8 cellular contexts compared by ENCODE assay signal in the genomic region with DNA sequence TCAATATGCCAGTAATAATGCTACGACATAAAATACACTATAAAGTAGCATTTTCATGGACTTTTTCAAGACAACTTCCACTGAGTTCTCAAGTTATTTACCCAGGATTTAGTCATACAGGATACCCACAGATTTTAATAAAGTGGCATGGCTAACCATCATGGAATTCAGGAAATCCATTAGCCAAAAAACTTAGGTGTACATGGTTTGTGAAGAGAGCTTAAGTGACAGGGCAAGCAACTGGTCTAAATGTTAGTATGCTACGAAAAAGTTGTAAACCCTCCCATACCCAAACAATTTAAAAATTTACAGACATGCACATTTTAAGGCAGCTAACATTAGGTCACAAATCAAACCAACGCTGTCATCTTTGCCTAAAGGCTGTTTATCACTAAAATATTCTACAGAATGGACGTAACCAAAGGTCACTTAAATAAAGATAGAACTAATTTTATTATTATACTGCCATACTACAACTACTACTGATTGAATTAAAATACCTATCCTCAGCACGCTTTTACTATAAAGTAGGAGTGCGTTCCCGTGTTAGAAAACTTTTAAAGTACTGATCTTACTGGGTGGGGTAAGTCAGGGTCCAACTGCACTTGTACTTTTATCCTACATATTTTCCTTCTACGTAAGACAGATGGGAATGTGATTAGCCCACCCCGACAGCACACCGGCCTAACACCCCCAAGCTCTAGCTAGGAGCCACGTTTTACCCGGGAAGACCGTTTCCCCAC. TPM values are rescaled to one million over a fixed set of nuclear protein-coding genes. Genes with fewer than 3 reads are reported as not detected.
DNase-seq lines count a peak whose midpoint lies in the region; ATAC-seq and TF ChIP-seq lines count a peak whose summit lies in the region.

No MANE protein-coding gene starts in this region.

- ATAC-seq in activated naive CD8-positive, alpha-beta T cell treated with anti-CD3 and anti-CD28 coated beads, Interleukin-2, amount 10 ng/mL, durations not matched to agents 7 days and 5 days (ENCODE audit: low read depth): no peak
- ATAC-seq in left colon: peak; percentile 0

- peak overlapping the region; percentile 88 to 98 (median 96) for H3K27ac ChIP-seq in transverse colon

- H3K4me3 ChIP-seq in transverse colon: peak overlapping the region; percentile 82 to 97 (median 93)

- no peaks in the 10 kb centered on the region for H3K36me3 ChIP-seq in transverse colon

- peak overlapping the region; percentile 89 for H3K4me3 Mint-ChIP-seq in activated naive CD4-positive, alpha-beta T cell treated with anti-CD3 and anti-CD28 coated beads, Interleukin-2, amount 10 ng/mL, durations not matched to agents 7 days and 5 days
- peak overlapping the region; percentile 91 for H3K4me3 Mint-ChIP-seq in activated naive CD8-positive, alpha-beta T cell treated with anti-CD3 and anti-CD28 coated beads, Interleukin-2, amount 10 ng/mL, durations not matched to agents 7 days and 5 days

- no peak for TF ChIP-seq EP300 in transverse colon (IDR thresholded peaks at IDR 0.05; ENCODE audit: low read depth)

- no peak for TF ChIP-seq POLR2A in transverse colon (IDR thresholded peaks at IDR 0.05)

- H3K27ac Mint-ChIP-seq in activated naive CD4-positive, alpha-beta T cell treated with anti-CD3 and anti-CD28 coated beads, Interleukin-2, amount 10 ng/mL, durations not matched to agents 7 days and 5 days: no peak overlapping the region
- H3K27ac Mint-ChIP-seq in activated naive CD8-positive, alpha-beta T cell treated with anti-CD3 and anti-CD28 coated beads, Interleukin-2, amount 10 ng/mL, durations not matched to agents 7 days and 5 days: peak overlapping the region; percentile 77

- POLR2A ChIA-PET in activated naive CD8-positive, alpha-beta T cell treated with anti-CD3 and anti-CD28 coated beads, Interleukin-2, amount 10 ng/mL, durations not matched to agents 7 days and 5 days (lab: Charles Lee): interaction anchor here (1.0 to 1.6 kb wide), 6 partner anchors 11 to 275 kb away, joined by 3 to 7 read pairs (median 4); no protein-coding TSS in a partner anchor

- no peak for DNase-seq in activated naive CD4-positive, alpha-beta T cell treated with anti-CD3 and anti-CD28 coated beads, Interleukin-2, amount 10 ng/mL, durations not matched to agents 7 days and 5 days
- DNase-seq in activated naive CD4-positive, alpha-beta T cell treated with anti-CD3 and anti-CD28 coated beads, Interleukin-2, amount 50 U/mL, for 16 hours: no peak
- DNase-seq in activated naive CD8-positive, alpha-beta T cell treated with anti-CD3 and anti-CD28 coated beads, Interleukin-2, amount 10 ng/mL, durations not matched to agents 7 days and 5 days: no peak
- DNase-seq in left colon (no peak), transverse colon (no peak), superior temporal gyrus (ENCODE audit: extremely low spot score) (no peak), DMS 273 (lab: John Stamatoyannopoulos, UW; ENCODE audit: unreplicated experiment) (no peak), NCI-H2107 treated with DMSO at 0.1 percent for 48 hours (lab: John Stamatoyannopoulos, UW; ENCODE audit: unreplicated experiment) (no peak)

- in situ Hi-C loops in transverse colon (cut with MboI; ENCODE audit: low pct_ligation_motif_present in 1 of 4, low pct_unique_long_range_greater_than_20kb in 1 of 4, low sequenced_read_pairs in 3 of 4): loop anchor here in 2 of 4 donors (10.0 to 25.0 kb wide), 3 partner anchors 88 to 178 kb away; partner anchors contain the start of gene EFCAB9 (in 1 of the 2)

- no peaks in the 10 kb centered on the region for H3K9me3 ChIP-seq in transverse colon

- intact Hi-C loops in left colon (cut with DNase I, micrococcal nuclease) (loop anchor here in 1 of 2 donors (10.0 kb wide), 1 partner anchor 88 kb away; the partner anchor contains the start of gene EFCAB9), transverse colon (cut with DNase I; ENCODE audit: low total_unique reads) (no loop called here)

- H3K27me3 ChIP-seq in transverse colon: no peaks in the 10 kb centered on the region

- CTCF ChIA-PET in activated naive CD4-positive, alpha-beta T cell treated with anti-CD3 and anti-CD28 coated beads, Interleukin-2, amount 10 ng/mL, durations not matched to agents 7 days and 5 days (lab: Charles Lee): interaction anchor here (0.6 to 1.8 kb wide), 12 partner anchors 9 to 373 kb away, joined by 3 to 5 read pairs (median 3); no protein-coding TSS in a partner anchor

- 6 to 11% methylated on average over 5 to 13 of the region's 13 CpGs for WGBS in transverse colon (ENCODE audit: low coverage in 1 of 2), 2 donors

- H3K4me1 Mint-ChIP-seq in activated naive CD4-positive, alpha-beta T cell treated with anti-CD3 and anti-CD28 coated beads, Interleukin-2, amount 10 ng/mL, durations not matched to agents 7 days and 5 days: peaks cover 25% of the 10 kb centered on the region
- peaks cover 16% of the 10 kb centered on the region for H3K4me1 Mint-ChIP-seq in activated naive CD8-positive, alpha-beta T cell treated with anti-CD3 and anti-CD28 coated beads, Interleukin-2, amount 10 ng/mL, durations not matched to agents 7 days and 5 days

- H3K36me3 Mint-ChIP-seq in activated naive CD4-positive, alpha-beta T cell treated with anti-CD3 and anti-CD28 coated beads, Interleukin-2, amount 10 ng/mL, durations not matched to agents 7 days and 5 days: peaks cover 6% of the 10 kb centered on the region
- peaks cover 13% of the 10 kb centered on the region for H3K36me3 Mint-ChIP-seq in activated naive CD8-positive, alpha-beta T cell treated with anti-CD3 and anti-CD28 coated beads, Interleukin-2, amount 10 ng/mL, durations not matched to agents 7 days and 5 days

- H3K4me1 ChIP-seq in transverse colon: peaks cover 0 to 30% (median 21%) of the 10 kb centered on the region in 4 donors

- TF ChIP-seq CTCF in transverse colon (IDR thresholded peaks at IDR 0.05): no peak

- H3K9me3 Mint-ChIP-seq in activated naive CD4-positive, alpha-beta T cell treated with anti-CD3 and anti-CD28 coated beads, Interleukin-2, amount 10 ng/mL, durations not matched to agents 7 days and 5 days: no peaks in the 10 kb centered on the region
- no peaks in the 10 kb centered on the region for H3K9me3 Mint-ChIP-seq in activated naive CD8-positive, alpha-beta T cell treated with anti-CD3 and anti-CD28 coated beads, Interleukin-2, amount 10 ng/mL, durations not matched to agents 7 days and 5 days

- H3K27me3 Mint-ChIP-seq in activated naive CD4-positive, alpha-beta T cell treated with anti-CD3 and anti-CD28 coated beads, Interleukin-2, amount 10 ng/mL, durations not matched to agents 7 days and 5 days: peaks cover 21% of the 10 kb centered on the region
- peaks cover 13% of the 10 kb centered on the region for H3K27me3 Mint-ChIP-seq in activated naive CD8-positive, alpha-beta T cell treated with anti-CD3 and anti-CD28 coated beads, Interleukin-2, amount 10 ng/mL, durations not matched to agents 7 days and 5 days

RNA-seq across cellular contexts. Expression of gene UBTD2, which starts 1.1 kb away (rescaled TPM):
- total RNA-seq in activated naive CD8-positive, alpha-beta T cell treated with anti-CD3 and anti-CD28 coated beads, Interleukin-2, amount 10 ng/mL, durations not matched to agents 7 days and 5 days: 1 to 10 TPM; 7.2 to 7.6 TPM
- 10 to 100 TPM; 20.9 to 25.1 TPM for total RNA-seq in left colon
- total RNA-seq in transverse colon: 10 to 100 TPM in 3 of 4 donors, 1 to 10 TPM in 1; 6.0 to 35.4 (median 19.0) TPM
